Comparison of ENCODE assay signal across 1 cellular context in the genomic region with DNA sequence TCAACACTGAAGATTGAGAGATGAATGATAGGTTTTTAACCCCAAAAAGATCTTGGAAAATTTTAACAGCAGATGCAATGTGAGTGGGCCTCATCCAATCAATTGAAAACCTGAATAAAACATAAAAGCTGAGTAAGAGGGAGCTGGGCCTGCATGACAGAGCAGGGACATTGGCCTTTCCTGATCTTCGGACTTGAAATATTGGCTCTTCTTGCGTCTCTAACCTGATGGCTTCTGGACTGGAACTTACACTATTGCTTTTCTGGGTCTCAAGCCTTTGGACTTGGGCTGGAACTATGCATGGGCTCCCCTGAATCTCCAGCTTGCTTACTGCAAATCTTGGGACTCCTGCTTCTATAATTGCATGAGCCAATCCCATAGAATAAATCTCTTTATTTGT.
TF ChIP-seq lines count a peak whose summit lies in the region.

No MANE protein-coding gene starts in this region.

TF ChIP-seq in HepG2, 621 proteins besides CTCF, POLR2A, EP300 and RAD21 (continued from another document):
- TF ChIP-seq HNF4A (CRISPR knock-in tag; IDR thresholded peaks at IDR 0.05) (peak; percentile 49), U2AF1 (optimal IDR thresholded peaks at IDR 0.05; ENCODE audit: low read depth, low read length) (no peak)
